8 cellular contexts compared by ENCODE assay signal in the genomic region with DNA sequence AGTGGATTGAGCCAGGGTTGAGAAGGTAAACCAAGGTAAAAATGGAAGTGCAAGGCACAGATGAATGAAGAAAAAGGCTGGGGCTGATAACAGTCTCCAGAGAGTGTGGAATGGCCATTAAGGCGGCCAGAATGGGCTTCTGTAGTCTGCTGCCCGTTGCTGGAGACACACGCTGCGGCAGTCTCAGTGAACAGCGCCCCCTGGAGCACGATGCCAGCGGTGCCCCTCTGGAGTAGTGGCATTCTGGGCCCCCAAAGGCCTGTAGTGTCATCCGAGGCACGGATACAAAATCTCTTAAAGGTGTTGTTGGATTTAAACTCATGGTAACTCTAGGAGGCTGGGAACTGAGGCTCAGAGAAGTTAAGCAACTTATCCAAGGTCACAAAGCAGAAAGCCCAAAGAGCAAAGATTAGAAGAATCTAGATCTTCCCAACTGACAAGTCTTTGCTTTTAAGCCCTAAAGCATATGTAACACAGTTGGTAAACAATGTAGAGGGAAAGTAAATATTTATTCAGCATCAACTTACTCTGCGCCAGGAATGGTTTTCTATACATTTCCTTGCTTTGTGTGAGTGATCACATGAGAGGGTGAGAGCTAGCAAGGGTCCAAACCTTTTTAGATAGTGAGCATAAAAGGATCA. TPM values are rescaled to one million over a fixed set of nuclear protein-coding genes. Genes with fewer than 3 reads are reported as not detected.
A peak's percentile ranks its signal among the peaks of the same experiment; 100 is the strongest.
DNase-seq lines count a peak whose midpoint lies in the region; ATAC-seq and TF ChIP-seq lines count a peak whose summit lies in the region.

No MANE protein-coding gene starts in this region.

- H3K27ac Mint-ChIP-seq in GM23338 (no peak overlapping the region), naive B cell (peak overlapping the region; percentile 20 to 95 (median 66)), type B pancreatic cell (no peak overlapping the region)

- H3K79me2 ChIP-seq in GM23338 (replicated peaks; ENCODE audit: insufficient read depth) (no peaks in the 10 kb centered on the region), Loucy (ENCODE audit: insufficient read depth, low read length) (no peaks in the 10 kb centered on the region)

- H3K4me1 Mint-ChIP-seq in GM23338 = 0 out of 3 replicates have a peak, but pooled peaks cover 2% of the 10 kb centered on the region
- peaks cover 48 to 70% (median 58%) of the 10 kb centered on the region in 3 donors for H3K4me1 Mint-ChIP-seq in naive B cell
- H3K4me1 Mint-ChIP-seq in type B pancreatic cell (ENCODE audit: unreplicated experiment) = no peaks in the 10 kb centered on the region

- H3K9me2 ChIP-seq in GM23338 (ENCODE audit: insufficient read depth) (no peaks in the 10 kb centered on the region), Loucy (replicated peaks; ENCODE audit: low read depth, low read length) (no peaks in the 10 kb centered on the region)

- H3K27me3 ChIP-seq in GM23338 (ENCODE audit: insufficient read depth) (no peaks in the 10 kb centered on the region), Loucy (ENCODE audit: insufficient read depth, low read length, poor library complexity, severe bottlenecking) (no peaks in the 10 kb centered on the region)

- H3K9me3 Mint-ChIP-seq in GM23338 = no peaks in the 10 kb centered on the region
- no peaks in the 10 kb centered on the region for H3K9me3 Mint-ChIP-seq in naive B cell
- H3K9me3 Mint-ChIP-seq in type B pancreatic cell = no peaks in the 10 kb centered on the region

- TF ChIP-seq CTCF in GM12864 (IDR thresholded peaks at IDR 0.05; ENCODE audit: low read depth, low read length, missing control alignments) (peak; percentile 92), GM23338 (conservative IDR thresholded peaks at IDR 0.05; ENCODE audit: low read depth in 2 of 2) (peak; percentile 87 to 96), Loucy (conservative IDR thresholded peaks at IDR 0.05; ENCODE audit: low read length) (peak; percentile 97), type B pancreatic cell (conservative IDR thresholded peaks at IDR 0.05) (peak; percentile 83)

- H3K4me1 ChIP-seq in GM23338 (ENCODE audit: insufficient read depth) = no peaks in the 10 kb centered on the region
- H3K4me1 ChIP-seq in Loucy (ENCODE audit: insufficient read depth, low read length, poor library complexity, severe bottlenecking) = peaks cover 5% of the 10 kb centered on the region

- H3K27me3 Mint-ChIP-seq in GM23338 (ENCODE audit: insufficient read depth, low read depth, poor library complexity) (peaks cover 5% of the 10 kb centered on the region), naive B cell (no peaks in the 10 kb centered on the region), type B pancreatic cell (peaks cover 15% of the 10 kb centered on the region)

- H3K9me3 ChIP-seq in Loucy (ENCODE audit: insufficient read depth, low read depth, low read length) = no peaks in the 10 kb centered on the region

- H3K4me2 ChIP-seq in GM23338 (no peak overlapping the region), Loucy (ENCODE audit: low read depth, low read length, poor library complexity, severe bottlenecking) (no peak overlapping the region)

- H3K4me3 Mint-ChIP-seq in GM23338 = no peak overlapping the region
- H3K4me3 Mint-ChIP-seq in naive B cell = peak overlapping the region in 3 of 8 donors; percentile 59 to 71 (median 61)
- H3K4me3 Mint-ChIP-seq in type B pancreatic cell = no peak overlapping the region

- H3K36me3 Mint-ChIP-seq in GM23338 (ENCODE audit: low read depth) (no peaks in the 10 kb centered on the region), naive B cell (peaks cover 0 to 4% of the 10 kb centered on the region in 2 donors), type B pancreatic cell (no peaks in the 10 kb centered on the region)

- H3K4me3 ChIP-seq in GM12864 (ENCODE audit: low read depth, low read length) (no peak overlapping the region), GM23338 (no peak overlapping the region), Loucy (ENCODE audit: low read length, poor library complexity, severe bottlenecking) (no peak overlapping the region)

- ATAC-seq in GM23338 (peak; percentile 100), naive B cell (ENCODE audit: low read depth in 2 of 2) (peak; percentile 60 to 67)

- no peak overlapping the region for H3K9ac ChIP-seq in Loucy (ENCODE audit: low read depth, low read length, poor library complexity, severe bottlenecking)

- H2AFZ ChIP-seq in GM23338 (0 out of 2 replicates have a peak overlapping the region, but pooled peaks have one; percentile 3), Loucy (ENCODE audit: low read length) (no peak overlapping the region)

- no peaks in the 10 kb centered on the region for H4K20me1 ChIP-seq in GM23338 (replicated peaks; ENCODE audit: insufficient read depth)
- H4K20me1 ChIP-seq in Loucy (ENCODE audit: insufficient read depth, low read length, poor library complexity, severe bottlenecking) = no peaks in the 10 kb centered on the region

- no peak overlapping the region for H3K27ac ChIP-seq in GM23338 (ENCODE audit: low read depth)

- H3F3A ChIP-seq in GM23338 (replicated peaks; ENCODE audit: low read depth) (no peaks in the 10 kb centered on the region), Loucy (ENCODE audit: low read depth) (no peaks in the 10 kb centered on the region)

- DNase-seq in GM12864 (ENCODE audit: low read depth) = no peak
- peak; percentile 91 for DNase-seq in GM23338 (ENCODE audit: low spot score)
- peak; percentile 45 to 62 for DNase-seq in activated CD4-positive, alpha-beta T cell treated with anti-CD3 and anti-CD28 coated beads for 24 hours (ENCODE audit: low read depth in 2 of 2)
- DNase-seq in dermis blood vessel endothelial cell = peak; percentile 88
- DNase-seq in naive B cell = peak; percentile 54
- DNase-seq in type B pancreatic cell (ENCODE audit: extremely low spot score, unreplicated experiment) = no peak
- no peak for DNase-seq in posterior vena cava (ENCODE audit: low spot score)

- intact Hi-C loops in posterior vena cava (cut with DNase I) = loop anchor here in 1 of 2 donors (10.0 kb wide), 1 partner anchor 684 kb away; no protein-coding TSS in a partner anchor

- H3K36me3 ChIP-seq in GM23338 (ENCODE audit: insufficient read depth) (no peaks in the 10 kb centered on the region), Loucy (ENCODE audit: insufficient read depth, low read length) (no peaks in the 10 kb centered on the region)

RNA-seq across cellular contexts. Expression of a gene that starts 18.2 kb away (rescaled TPM):
- total RNA-seq in GM23338 (2014; rRNA removed; shearing (Covaris generic)) = not detected in 2 replicates
- 0.16 and 0.42 TPM in 2 replicates for polyA plus RNA-seq in GM23338 (2016; fragmentation: Nextera tagmentation; extraction: Ambion mirVana)
- total RNA-seq in dermis blood vessel endothelial cell = 0.23 and 0.34 TPM in 2 replicates
- polyA plus RNA-seq in naive B cell (ENCODE audit: low read depth in 6 of 6) = under 1 TPM in 3 of 6 donors, not detected in 3; 0.18 to 0.64 (median 0.20) TPM
- 0.27 TPM in 1 of 2 replicates, not detected in the other for total RNA-seq in type B pancreatic cell (ENCODE audit: low replicate concordance)
- not detected for total RNA-seq in posterior vena cava

RNA-seq across cellular contexts. Expression of a gene that starts 42.2 kb away (rescaled TPM):
- not detected in 2 replicates for total RNA-seq in GM23338 (2014; rRNA removed; shearing (Covaris generic))
- polyA plus RNA-seq in GM23338 (2016; fragmentation: Nextera tagmentation; extraction: Ambion mirVana) (not detected in 2 replicates), naive B cell (ENCODE audit: low read depth in 6 of 6) (not detected)
- total RNA-seq in dermis blood vessel endothelial cell (0.14 TPM in 1 of 2 replicates, not detected in the other), type B pancreatic cell (ENCODE audit: low replicate concordance) (0.90 and 1.6 TPM in 2 replicates), posterior vena cava (1 to 10 TPM in 1 of 2 donors, under 1 TPM in 1; 0.52 to 1.9 TPM)

Comparison
In these comparisons a context has a peak if more than half of its experiments do, and no peak if none do; other contexts are left out.
1. DNase-seq: peak in GM23338 (single experiment), activated CD4-positive, alpha-beta T cell treated with anti-CD3 and anti-CD28 coated beads for 24 hours (2 of 2), dermis blood vessel endothelial cell (single experiment) and naive B cell (single experiment); none in GM12864 (single experiment), type B pancreatic cell (single experiment) and posterior vena cava (single experiment).
2. H3K27ac Mint-ChIP-seq: peak in naive B cell (6 of 6); none in GM23338 (single experiment) and type B pancreatic cell (single experiment).
3. Peak in every context shown above with its lines, with median percentiles within 50 percentile points of each other: CTCF ChIP-seq.